8 cellular contexts compared by ENCODE assay signal in the genomic region with DNA sequence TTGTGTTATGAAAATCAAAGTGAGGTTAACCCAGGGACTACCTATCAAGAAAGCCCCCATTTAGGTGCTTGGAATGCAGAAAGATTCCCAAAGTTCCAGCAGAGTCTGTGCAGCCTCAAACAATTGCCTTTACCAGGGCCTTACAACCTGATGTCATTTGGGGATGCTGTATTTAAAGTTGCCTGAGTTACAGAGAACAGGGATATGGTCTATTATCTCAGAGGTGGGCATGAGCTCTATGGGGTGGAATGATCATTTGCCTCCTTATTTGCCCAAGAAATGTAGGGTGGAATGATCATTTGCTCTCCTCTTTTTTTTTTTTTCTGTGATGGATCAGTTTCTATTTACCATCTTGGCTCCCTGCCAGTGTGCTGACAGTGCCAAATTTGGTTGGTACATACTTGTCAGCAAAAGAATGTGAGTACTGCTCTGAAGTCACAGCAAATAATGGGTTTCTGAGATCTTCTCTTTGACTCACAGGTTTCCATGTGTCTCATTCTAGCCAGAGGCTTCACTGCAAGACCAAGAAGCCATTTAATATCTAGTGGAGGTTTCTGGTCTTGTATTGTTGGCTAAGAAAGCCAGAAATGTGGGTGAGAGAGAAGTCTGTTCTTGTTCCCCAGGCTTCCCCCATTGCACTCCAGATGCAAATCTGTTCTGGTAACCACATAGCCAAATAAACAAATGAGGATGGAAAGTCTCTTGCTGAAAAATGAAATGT. TPM values are rescaled to one million over a fixed set of nuclear protein-coding genes. Genes with fewer than 3 reads are reported as not detected.
A peak's percentile ranks its signal among the peaks of the same experiment; 100 is the strongest.
DNase-seq lines count a peak whose midpoint lies in the region; ATAC-seq and TF ChIP-seq lines count a peak whose summit lies in the region.

No MANE protein-coding gene starts in this region.

- no peaks in the 10 kb centered on the region for H3K27me3 ChIP-seq in esophagus muscularis mucosa

- DNase-seq in DMS79 treated with DMSO at 0.1 percent for 48 hours (lab: John Stamatoyannopoulos, UW), result peak; percentile 59
- DNase-seq in NCI-H774 (lab: John Stamatoyannopoulos, UW), result peak; percentile 59
- peak; percentile 91 for DNase-seq in esophagus muscularis mucosa (ENCODE audit: extremely low spot score)
- peak; percentile 29 to 38 for DNase-seq in stimulated activated CD4-positive, alpha-beta T cell treated with anti-CD3 and anti-CD28 coated beads, Interleukin-4, amount 100 ng/mL, for 48 hours (ENCODE audit: low read depth in 2 of 2)
- DNase-seq in T-cell, result no peak

- intact Hi-C loops in esophagus muscularis mucosa (cut with DNase I), result no loop called here

- H3K27me3 Mint-ChIP-seq in T-cell, result peaks cover 9 to 12% of the 10 kb centered on the region in 2 donors

- H3K9me3 Mint-ChIP-seq in T-cell, result no peaks in the 10 kb centered on the region

- H3K4me1 Mint-ChIP-seq in T-cell, result peaks cover 0 to 8% (median 0%) of the 10 kb centered on the region in 3 donors

- TF ChIP-seq EP300 in esophagus muscularis mucosa (IDR thresholded peaks at IDR 0.05), result no peak

- no peaks in the 10 kb centered on the region for H3K36me3 Mint-ChIP-seq in T-cell

- H3K36me3 ChIP-seq in esophagus muscularis mucosa, result no peaks in the 10 kb centered on the region

- no peak overlapping the region for H3K27ac Mint-ChIP-seq in T-cell

- H3K9me3 ChIP-seq in esophagus muscularis mucosa, result no peaks in the 10 kb centered on the region

- no peak for TF ChIP-seq POLR2A in esophagus muscularis mucosa (IDR thresholded peaks at IDR 0.05; ENCODE audit: low read depth)

- ATAC-seq in GM19328 (IDR thresholded peaks at IDR 0.05; ENCODE audit: unreplicated experiment) (peak; percentile 69), HG03439 (IDR thresholded peaks at IDR 0.05; ENCODE audit: unreplicated experiment) (peak; percentile 79), T-cell (replicated peaks in 1 of 4) (no peak), GM19397 (IDR thresholded peaks at IDR 0.05; ENCODE audit: unreplicated experiment) (no peak)

- no peak overlapping the region for H3K4me3 Mint-ChIP-seq in T-cell

- no peak for TF ChIP-seq CTCF in esophagus muscularis mucosa (IDR thresholded peaks at IDR 0.05)

- peaks cover 17 to 22% (median 20%) of the 10 kb centered on the region in 4 donors for H3K4me1 ChIP-seq in esophagus muscularis mucosa

- H3K27ac ChIP-seq in esophagus muscularis mucosa (replicated peaks in 1 of 4), result peak overlapping the region; percentile 21 to 54 (median 38)

- CTCF ChIA-PET in T-cell (lab: Charles Lee), result no interaction called here

- POLR2A ChIA-PET in T-cell (lab: Charles Lee), result no interaction called here

- H3K4me3 ChIP-seq in esophagus muscularis mucosa, result no peak overlapping the region

RNA-seq across cellular contexts. Expression of a gene that starts 45.5 kb away (rescaled TPM):
- total RNA-seq in esophagus muscularis mucosa, result 10 to 100 TPM; 16.9 to 23.5 (median 20.2) TPM
- total RNA-seq in T-cell, result 10 to 100 TPM; 22.4 to 38.4 (median 30.8) TPM

Comparison
In these comparisons a context has a peak if more than half of its experiments do, and no peak if none do; other contexts are left out.
1. DNase-seq: peak in DMS79 treated with DMSO at 0.1 percent for 48 hours (single experiment), NCI-H774 (single experiment), esophagus muscularis mucosa (single experiment) and stimulated activated CD4-positive, alpha-beta T cell treated with anti-CD3 and anti-CD28 coated beads, Interleukin-4, amount 100 ng/mL, for 48 hours (2 of 2); none in T-cell (0 of 34).
2. ATAC-seq: peak in GM19328 (single experiment) and HG03439 (single experiment); none in T-cell (0 of 4) and GM19397 (single experiment).